In genomic region chr10:100481462-100482081, GRCh38 we compare ENCODE assay signal across 8 cellular contexts. TPM values are rescaled to one million over a fixed set of nuclear protein-coding genes. Genes with fewer than 3 reads are reported as not detected.
DNase-seq lines count a peak whose midpoint lies in the region; ATAC-seq, FAIRE-seq and TF ChIP-seq lines count a peak whose summit lies in the region.

No MANE protein-coding gene starts in this region.

- TF ChIP-seq RAD21 in H1 (IDR thresholded peaks at IDR 0.05 in 1 of 2, conservative IDR thresholded peaks at IDR 0.05 in 1 of 2; ENCODE audit: low read depth in 2 of 2, low read length in 2 of 2), result 0 out of 4 replicates have a peak, but pooled peaks of 1 of the 2 experiments have one; percentile 4

- H3K14ac ChIP-seq in H1 (ENCODE audit: insufficient read length), result no peak overlapping the region

- H3K36me3 ChIP-seq in CD4-positive, CD25-positive, alpha-beta regulatory T cell (ENCODE audit: control insufficient read depth, insufficient read depth, low read length), result peaks cover 7% of the 10 kb centered on the region
- H3K36me3 ChIP-seq in H1 (ENCODE audit: control insufficient read depth in 2 of 4, insufficient read depth in 4 of 4, low read length in 3 of 4), result no peaks in the 10 kb centered on the region; a peak in 1 of 8 replicates

- no peak overlapping the region for H4K91ac ChIP-seq in H1 (replicated peaks; ENCODE audit: insufficient read length, low read length)

- no peaks in the 10 kb centered on the region for H3K79me1 ChIP-seq in H1 (ENCODE audit: low read depth, low read length)

- H3K9ac ChIP-seq in H1 (replicated peaks in 1 of 4; ENCODE audit: extremely low read depth in 1 of 4, low read depth in 3 of 4, low read length in 3 of 4), result no peak overlapping the region

- peaks cover 0 to 25% (median 8%) of the 10 kb centered on the region in 4 donors for H3K4me1 Mint-ChIP-seq in CD4-positive, CD25-positive, alpha-beta regulatory T cell
- H3K4me1 Mint-ChIP-seq in activated CD8-positive, alpha-beta T cell treated with anti-CD3 and anti-CD28 coated beads, Interleukin-2, amount 10 ng/mL, durations not matched to agents 7 days and 5 days (ENCODE audit: low read depth), result peaks cover 38% of the 10 kb centered on the region

- H4K20me1 ChIP-seq in H1 (replicated peaks in 1 of 2; ENCODE audit: control insufficient read depth in 1 of 2, insufficient read depth in 2 of 2, low read length in 2 of 2), result peaks cover 8 to 16% of the 10 kb centered on the region in 2 experiments

- WGBS in H1 (ENCODE audit: extremely low coverage in 1 of 2, insufficient coverage in 1 of 2, insufficient read length in 1 of 2, insufficient replicate concordance in 2 of 2, low coverage in 1 of 2, low lambda C conversion rate in 2 of 2, missing lambda C conversion rate in 1 of 2), 2 experiments, result 7% methylated on average over 19 of the region's 19 CpGs; no CpG with 5 or more reads in 1 of the 2 experiments

- peaks cover 0 to 3% (median 0%) of the 10 kb centered on the region in 7 donors for H3K9me3 Mint-ChIP-seq in CD4-positive, CD25-positive, alpha-beta regulatory T cell
- no peaks in the 10 kb centered on the region for H3K9me3 Mint-ChIP-seq in activated CD8-positive, alpha-beta T cell treated with anti-CD3 and anti-CD28 coated beads, Interleukin-2, amount 10 ng/mL, durations not matched to agents 7 days and 5 days (ENCODE audit: insufficient read depth)

- peak; percentile 94 to 96 for ATAC-seq in CD4-positive, CD25-positive, alpha-beta regulatory T cell (ENCODE audit: low read depth in 2 of 2)
- ATAC-seq in GM19452 (IDR thresholded peaks at IDR 0.05; ENCODE audit: unreplicated experiment) (peak; percentile 97), HG03575 (IDR thresholded peaks at IDR 0.05; ENCODE audit: extremely low read depth, insufficient number of reproducible peaks, low FRiP score, unreplicated experiment) (peak; percentile 79)
- peak; percentile 94 for ATAC-seq in activated CD8-positive, alpha-beta T cell treated with anti-CD3 and anti-CD28 coated beads, Interleukin-2, amount 10 ng/mL, durations not matched to agents 7 days and 5 days

- no peak overlapping the region; the same call in 1 of the 2 replicates for H2BK20ac ChIP-seq in H1 (ENCODE audit: low read length)

- H4K5ac ChIP-seq in H1 (ENCODE audit: insufficient read length, low read depth, low read length), result no peak overlapping the region

- H2AFZ ChIP-seq in H1 (ENCODE audit: low read length), result peak overlapping the region; percentile 90

- no peak for TF ChIP-seq POLR2A in H1 (IDR thresholded peaks at IDR 0.05; ENCODE audit: control extremely low read depth in 1 of 2, low read depth in 2 of 2, low read length in 2 of 2)

- H3K79me2 ChIP-seq in H1 (ENCODE audit: control insufficient read depth in 1 of 2, insufficient read depth in 2 of 2, low read length in 2 of 2), result no peaks in the 10 kb centered on the region

- CTCF ChIA-PET in activated CD8-positive, alpha-beta T cell treated with anti-CD3 and anti-CD28 coated beads, Interleukin-2, amount 10 ng/mL, durations not matched to agents 7 days and 5 days (lab: Charles Lee), result interaction anchor here (0.7 to 8.0 kb wide), 26 partner anchors 9 to 252 kb away, joined by 3 to 253 read pairs (median 10); partner anchors contain the start of genes CHUK, HIF1AN, NDUFB8 and PKD2L1
- CTCF ChIA-PET in H1 (lab: Charles Lee; ENCODE audit: partially characterized antibody), result interaction anchor here (0.7 to 10.7 kb wide), 25 partner anchors 12 to 430 kb away, joined by 3 to 163 read pairs (median 4); partner anchors contain the start of genes SEC31B and WNT8B

- no peak overlapping the region for H3K56ac ChIP-seq in H1 (replicated peaks; ENCODE audit: insufficient read length, low read depth, low read length)

- no peak overlapping the region for H2BK120ac ChIP-seq in H1 (replicated peaks; ENCODE audit: low read depth, low read length)

- H2AK5ac ChIP-seq in H1 (ENCODE audit: low read depth, low read length), result no peak overlapping the region

- peaks cover 21% of the 10 kb centered on the region for H3K27me3 ChIP-seq in CD4-positive, CD25-positive, alpha-beta regulatory T cell (ENCODE audit: control insufficient read depth, insufficient read depth, low read length)
- H3K27me3 ChIP-seq in H1 (replicated peaks in 1 of 4; ENCODE audit: control insufficient read depth in 3 of 4, extremely low read depth in 1 of 4, insufficient read depth in 3 of 4, low read length in 3 of 4), result peaks cover 59 to 77% (median 70%) of the 10 kb centered on the region in 4 experiments

- no peaks in the 10 kb centered on the region for H3K9me3 ChIP-seq in CD4-positive, CD25-positive, alpha-beta regulatory T cell (ENCODE audit: control insufficient read depth in 2 of 2, low read length in 2 of 2)
- no peaks in the 10 kb centered on the region for H3K9me3 ChIP-seq in H1 (ENCODE audit: insufficient read depth in 2 of 2, low read depth in 1 of 2, low read length in 1 of 2)

- peaks cover 12% of the 10 kb centered on the region for H3K36me3 Mint-ChIP-seq in CD4-positive, CD25-positive, alpha-beta regulatory T cell
- peaks cover 34% of the 10 kb centered on the region for H3K36me3 Mint-ChIP-seq in activated CD8-positive, alpha-beta T cell treated with anti-CD3 and anti-CD28 coated beads, Interleukin-2, amount 10 ng/mL, durations not matched to agents 7 days and 5 days (ENCODE audit: low read depth)

- H2BK12ac ChIP-seq in H1 (ENCODE audit: low read depth, low read length), result peak overlapping the region; percentile 51; the same call in 1 of the 2 replicates

- POLR2A ChIA-PET in activated CD8-positive, alpha-beta T cell treated with anti-CD3 and anti-CD28 coated beads, Interleukin-2, amount 10 ng/mL, durations not matched to agents 7 days and 5 days (lab: Charles Lee), result interaction anchor here (0.6 to 6.1 kb wide), 7 partner anchors 15 to 887 kb away, joined by 3 to 102 read pairs (median 4); partner anchors contain the start of genes HIF1AN and SEC31B
- POLR2A ChIA-PET in H1 (lab: Charles Lee; ENCODE audit: partially characterized antibody), result interaction anchor here (0.6 to 1.8 kb wide), 7 partner anchors 19 to 135 kb away, joined by 3 to 8 read pairs (median 4); partner anchors contain the start of genes NDUFB8 and SCD

- TF ChIP-seq EP300 in H1 (IDR thresholded peaks at IDR 0.05; ENCODE audit: borderline replicate concordance in 1 of 2, low read depth in 2 of 2, low read length in 2 of 2), result no peak

- peak overlapping the region; percentile 96 to 97 for H3K4me2 ChIP-seq in H1 (ENCODE audit: insufficient read depth in 1 of 2, low read depth in 2 of 2, low read length in 2 of 2)

- peak overlapping the region; percentile 9 to 80 (median 80) for H3K27ac Mint-ChIP-seq in CD4-positive, CD25-positive, alpha-beta regulatory T cell
- H3K27ac Mint-ChIP-seq in activated CD8-positive, alpha-beta T cell treated with anti-CD3 and anti-CD28 coated beads, Interleukin-2, amount 10 ng/mL, durations not matched to agents 7 days and 5 days, result peak overlapping the region; percentile 74

- peak overlapping the region; percentile 77 for H3K4me3 ChIP-seq in CD4-positive, CD25-positive, alpha-beta regulatory T cell (ENCODE audit: low read depth, low read length)
- peak overlapping the region; percentile 35 to 59 (median 53) for H3K4me3 ChIP-seq in H1 (ENCODE audit: extremely low read depth in 1 of 4, insufficient read depth in 2 of 4, low read depth in 3 of 4, low read length in 4 of 4)

- H3K4ac ChIP-seq in H1 (replicated peaks; ENCODE audit: insufficient read length, low read depth, low read length), result no peak overlapping the region

- 0 out of 2 replicates have a peak overlapping the region, but pooled peaks have one; percentile 4 for H4K8ac ChIP-seq in H1 (ENCODE audit: extremely low read depth, insufficient read depth, low read length)

- peaks cover 19% of the 10 kb centered on the region for H3K4me1 ChIP-seq in CD4-positive, CD25-positive, alpha-beta regulatory T cell (ENCODE audit: control insufficient read depth, insufficient read depth, low read length, poor library complexity, severe bottlenecking)
- peaks cover 11 to 26% (median 19%) of the 10 kb centered on the region in 4 experiments for H3K4me1 ChIP-seq in H1 (replicated peaks in 1 of 4; ENCODE audit: control insufficient read depth in 3 of 4, insufficient read depth in 4 of 4, low read length in 3 of 4)

- peaks cover 11% of the 10 kb centered on the region for H3K23me2 ChIP-seq in H1 (ENCODE audit: low read depth, low read length)

- peak; percentile 99 for FAIRE-seq in H1 (lab: Jason Lieb, UNC)

- peak overlapping the region; percentile 6; the same call in 1 of the 2 replicates for H2BK15ac ChIP-seq in H1 (ENCODE audit: low read length)

- no peak overlapping the region for H2BK5ac ChIP-seq in H1 (ENCODE audit: low read depth, low read length)

- no peak overlapping the region for H3K23ac ChIP-seq in H1 (ENCODE audit: insufficient read length)

- peak; percentile 84 to 94 (median 91) for DNase-seq in CD4-positive, CD25-positive, alpha-beta regulatory T cell
- peak; percentile 48 for DNase-seq in NCI-H774 (lab: John Stamatoyannopoulos, UW)
- peak; percentile 93 for DNase-seq in activated CD8-positive, alpha-beta T cell treated with anti-CD3 and anti-CD28 coated beads, Interleukin-2, amount 10 ng/mL, durations not matched to agents 7 days and 5 days
- DNase-seq in H1 (ENCODE audit: low read depth in 1 of 2, low spot score in 2 of 2), result peak; percentile 77 to 97
- peak; percentile 95 for DNase-seq in medulla oblongata (ENCODE audit: extremely low spot score)
- peak; percentile 83 to 84 (median 84) for DNase-seq in stimulated activated CD4-positive, alpha-beta T cell treated with anti-CD3 and anti-CD28 coated beads, TNF-alpha, amount 100 ng/mL, for 4 hours (ENCODE audit: low read depth in 3 of 3)

- H3K18ac ChIP-seq in H1 (ENCODE audit: extremely low read depth, low read length), result peak overlapping the region; percentile 79; the same call in 1 of the 2 replicates

- H3K27me3 Mint-ChIP-seq in CD4-positive, CD25-positive, alpha-beta regulatory T cell, result peaks cover 38% of the 10 kb centered on the region
- H3K27me3 Mint-ChIP-seq in activated CD8-positive, alpha-beta T cell treated with anti-CD3 and anti-CD28 coated beads, Interleukin-2, amount 10 ng/mL, durations not matched to agents 7 days and 5 days (ENCODE audit: low read depth), result peaks cover 13% of the 10 kb centered on the region

- TF ChIP-seq CTCF in H1 (IDR thresholded peaks at IDR 0.05; ENCODE audit: control extremely low read depth in 1 of 3, insufficient read depth in 1 of 3, low read depth in 1 of 3, low read length in 3 of 3), result peak in 2 of 3 experiments; percentile 4 to 7; a peak in 1 of 4 replicates

- H3K27ac ChIP-seq in CD4-positive, CD25-positive, alpha-beta regulatory T cell (ENCODE audit: insufficient read depth, low read length, poor library complexity, severe bottlenecking), result no peak overlapping the region
- H3K27ac ChIP-seq in H1 (ENCODE audit: low read depth, low read length), result no peak overlapping the region

- H3K4me3 Mint-ChIP-seq in CD4-positive, CD25-positive, alpha-beta regulatory T cell, result peak overlapping the region; percentile 23 to 87 (median 82)
- peak overlapping the region; percentile 79 for H3K4me3 Mint-ChIP-seq in activated CD8-positive, alpha-beta T cell treated with anti-CD3 and anti-CD28 coated beads, Interleukin-2, amount 10 ng/mL, durations not matched to agents 7 days and 5 days

RNA-seq across cellular contexts. Expression of gene WNT8B, which starts 18.8 kb away (rescaled TPM):
- not detected for total RNA-seq in CD4-positive, CD25-positive, alpha-beta regulatory T cell
- polyA plus RNA-seq in CD4-positive, CD25-positive, alpha-beta regulatory T cell, result under 1 TPM in 1 of 4 donors, not detected in 3; 0.07 TPM
- total RNA-seq in activated CD8-positive, alpha-beta T cell treated with anti-CD3 and anti-CD28 coated beads, Interleukin-2, amount 10 ng/mL, durations not matched to agents 7 days and 5 days, result under 1 TPM; 0.18 to 0.37 TPM
- 0.34 and 0.67 TPM in 2 replicates for total RNA-seq in H1 (2021; fragmentation: NEBNext Ultra II Directional; extraction: Animal tissue kit (Norgen Biotek cat#: 25700))
- polyA plus RNA-seq in H1 (2011; rRNA removed), result 0.20 and 0.71 TPM in 2 replicates
- 0.76 TPM for polyA plus RNA-seq in H1 (2011; cell fraction: cytosol; rRNA removed)
- 1.3 TPM for polyA plus RNA-seq in H1 (2011; cell fraction: nucleus; rRNA removed)
- polyA plus RNA-seq in H1 (2012, experiment 1 of 2), result 0.34 to 0.44 TPM (median 0.39 TPM) in 4 replicates
- polyA plus RNA-seq in H1 (2012, experiment 2 of 2), result 0.12 TPM
- polyA plus RNA-seq in H1 (2013, experiment 1 of 2), result 0.41 TPM
- polyA plus RNA-seq in H1 (2013, experiment 2 of 2), result 0.77 TPM
- 0.34 and 1.2 TPM in 2 replicates for polyA minus RNA-seq in H1 (2011; rRNA and poly(A)+ RNA removed)
- polyA minus RNA-seq in H1 (2011; cell fraction: cytosol; rRNA and poly(A)+ RNA removed), result 0.66 TPM
- 1.7 TPM for polyA minus RNA-seq in H1 (2011; cell fraction: nucleus; rRNA and poly(A)+ RNA removed)

RNA-seq across cellular contexts. Expression of gene SEC31B, which starts 38.1 kb away (rescaled TPM):
- 73.3 TPM for total RNA-seq in CD4-positive, CD25-positive, alpha-beta regulatory T cell
- polyA plus RNA-seq in CD4-positive, CD25-positive, alpha-beta regulatory T cell, result 1 to 10 TPM; 1.2 to 3.0 (median 2.6) TPM
- total RNA-seq in activated CD8-positive, alpha-beta T cell treated with anti-CD3 and anti-CD28 coated beads, Interleukin-2, amount 10 ng/mL, durations not matched to agents 7 days and 5 days, result 100 to 1,000 TPM; 164 to 172 TPM
- total RNA-seq in H1 (2021; fragmentation: NEBNext Ultra II Directional; extraction: Animal tissue kit (Norgen Biotek cat#: 25700)), result 3.0 and 4.1 TPM in 2 replicates
- 5.3 and 5.6 TPM in 2 replicates for polyA plus RNA-seq in H1 (2011; rRNA removed)
- polyA plus RNA-seq in H1 (2011; cell fraction: cytosol; rRNA removed), result 7.1 TPM
- 41.0 TPM for polyA plus RNA-seq in H1 (2011; cell fraction: nucleus; rRNA removed)
- polyA plus RNA-seq in H1 (2012, experiment 1 of 2), result 4.8 to 6.0 TPM (median 5.8 TPM) in 4 replicates
- polyA plus RNA-seq in H1 (2012, experiment 2 of 2), result 2.0 TPM
- polyA plus RNA-seq in H1 (2013, experiment 1 of 2), result 2.4 TPM
- 1.7 TPM for polyA plus RNA-seq in H1 (2013, experiment 2 of 2)
- polyA minus RNA-seq in H1 (2011; rRNA and poly(A)+ RNA removed), result 4.8 and 5.8 TPM in 2 replicates
- 2.3 TPM for polyA minus RNA-seq in H1 (2011; cell fraction: cytosol; rRNA and poly(A)+ RNA removed)
- polyA minus RNA-seq in H1 (2011; cell fraction: nucleus; rRNA and poly(A)+ RNA removed), result 13.5 TPM

RNA-seq across cellular contexts. Expression of gene NDUFB8, which starts 48.1 kb away (rescaled TPM):
- total RNA-seq in CD4-positive, CD25-positive, alpha-beta regulatory T cell, result 183 TPM
- 100 to 1,000 TPM; 517 to 714 (median 622) TPM for polyA plus RNA-seq in CD4-positive, CD25-positive, alpha-beta regulatory T cell
- 100 to 1,000 TPM; 290 to 293 TPM for total RNA-seq in activated CD8-positive, alpha-beta T cell treated with anti-CD3 and anti-CD28 coated beads, Interleukin-2, amount 10 ng/mL, durations not matched to agents 7 days and 5 days
- total RNA-seq in H1 (2021; fragmentation: NEBNext Ultra II Directional; extraction: Animal tissue kit (Norgen Biotek cat#: 25700)), result 175 and 189 TPM in 2 replicates
- 445 and 455 TPM in 2 replicates for polyA plus RNA-seq in H1 (2011; rRNA removed)
- polyA plus RNA-seq in H1 (2011; cell fraction: cytosol; rRNA removed), result 347 TPM
- polyA plus RNA-seq in H1 (2011; cell fraction: nucleus; rRNA removed), result 314 TPM
- polyA plus RNA-seq in H1 (2012, experiment 1 of 2), result 164 to 256 TPM (median 234 TPM) in 4 replicates
- polyA plus RNA-seq in H1 (2012, experiment 2 of 2), result 281 TPM
- 365 TPM for polyA plus RNA-seq in H1 (2013, experiment 1 of 2)
- polyA plus RNA-seq in H1 (2013, experiment 2 of 2), result 382 TPM
- 114 and 129 TPM in 2 replicates for polyA minus RNA-seq in H1 (2011; rRNA and poly(A)+ RNA removed)
- polyA minus RNA-seq in H1 (2011; cell fraction: cytosol; rRNA and poly(A)+ RNA removed), result 54.2 TPM
- polyA minus RNA-seq in H1 (2011; cell fraction: nucleus; rRNA and poly(A)+ RNA removed), result 72.9 TPM

RNA-seq across cellular contexts. Expression of gene HIF1AN, which starts 54.2 kb away (rescaled TPM):
- total RNA-seq in CD4-positive, CD25-positive, alpha-beta regulatory T cell, result 42.9 TPM
- 10 to 100 TPM; 30.0 to 36.1 (median 31.9) TPM for polyA plus RNA-seq in CD4-positive, CD25-positive, alpha-beta regulatory T cell
- 10 to 100 TPM; 46.5 to 48.1 TPM for total RNA-seq in activated CD8-positive, alpha-beta T cell treated with anti-CD3 and anti-CD28 coated beads, Interleukin-2, amount 10 ng/mL, durations not matched to agents 7 days and 5 days
- total RNA-seq in H1 (2021; fragmentation: NEBNext Ultra II Directional; extraction: Animal tissue kit (Norgen Biotek cat#: 25700)), result 59.7 and 62.8 TPM in 2 replicates
- polyA plus RNA-seq in H1 (2011; rRNA removed), result 10.9 TPM in 2 replicates
- 9.9 TPM for polyA plus RNA-seq in H1 (2011; cell fraction: cytosol; rRNA removed)
- polyA plus RNA-seq in H1 (2011; cell fraction: nucleus; rRNA removed), result 11.4 TPM
- polyA plus RNA-seq in H1 (2012, experiment 1 of 2), result 25.2 to 37.2 TPM (median 26.7 TPM) in 4 replicates
- polyA plus RNA-seq in H1 (2012, experiment 2 of 2), result 7.9 TPM
- 16.0 TPM for polyA plus RNA-seq in H1 (2013, experiment 1 of 2)
- polyA plus RNA-seq in H1 (2013, experiment 2 of 2), result 14.6 TPM
- 27.8 and 29.9 TPM in 2 replicates for polyA minus RNA-seq in H1 (2011; rRNA and poly(A)+ RNA removed)
- polyA minus RNA-seq in H1 (2011; cell fraction: cytosol; rRNA and poly(A)+ RNA removed), result 10.2 TPM
- 25.8 TPM for polyA minus RNA-seq in H1 (2011; cell fraction: nucleus; rRNA and poly(A)+ RNA removed)

Comparison
In these comparisons a context has a peak if more than half of its experiments do, and no peak if none do; other contexts are left out.
1. RNA of gene SEC31B, which starts 38.1 kb away (total RNA-seq): 164 to 172 TPM in activated CD8-positive, alpha-beta T cell treated with anti-CD3 and anti-CD28 coated beads, Interleukin-2, amount 10 ng/mL, durations not matched to agents 7 days and 5 days and 73.3 TPM in CD4-positive, CD25-positive, alpha-beta regulatory T cell (single experiment); 3.0 to 4.1 TPM in H1; every median in the first group is over 10 times any median in the second.
2. Peak in every context shown above with its lines, with median percentiles within 50 percentile points of each other: ATAC-seq and DNase-seq.